In the genomic region with DNA sequence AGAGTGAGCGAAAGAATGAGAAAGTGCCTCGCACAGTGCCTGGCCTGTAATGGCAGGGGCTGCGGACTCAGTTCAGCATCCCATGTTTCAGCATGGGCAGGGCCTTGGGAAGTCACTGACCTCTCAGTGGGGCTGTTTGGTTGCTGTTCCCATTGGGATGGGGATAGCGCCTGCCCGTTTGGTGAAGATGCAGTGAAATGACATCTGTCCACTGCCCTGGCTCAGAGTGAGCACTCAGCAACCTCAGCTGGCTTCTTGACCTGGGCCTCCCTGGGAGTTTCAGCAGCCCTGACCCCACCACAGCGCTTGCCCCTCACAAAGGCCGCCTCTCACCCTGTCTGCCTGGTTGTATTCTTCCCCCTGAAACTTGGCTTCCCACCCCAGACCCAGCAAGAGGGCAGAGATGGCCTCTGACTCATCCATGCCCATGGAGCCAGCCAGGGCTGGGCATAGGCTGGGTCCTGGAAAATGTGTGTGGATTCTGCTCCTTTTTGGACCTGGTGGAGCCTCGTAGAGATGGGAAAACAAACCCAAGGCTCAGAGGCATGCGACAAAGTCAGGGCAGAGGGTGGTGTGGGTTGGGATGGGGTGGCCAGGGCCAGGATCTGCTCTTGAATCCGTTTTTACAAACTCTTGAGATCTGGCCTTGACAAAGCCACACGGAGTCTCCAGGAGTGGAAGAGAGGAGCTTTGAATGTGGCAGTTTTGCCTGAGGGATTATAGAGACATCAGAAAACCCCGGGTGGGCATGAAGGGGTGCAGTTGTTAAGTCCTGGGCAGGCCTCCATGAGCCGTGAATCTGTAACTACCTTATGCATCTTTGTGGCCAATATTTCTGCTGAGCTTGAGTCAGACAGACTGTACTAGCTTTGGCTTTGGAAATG, we compare ENCODE assay signal across 1 cellular context.
TF ChIP-seq lines count a peak whose summit lies in the region.

No MANE protein-coding gene starts in this region.

TF ChIP-seq in A549, 52 proteins besides CTCF, POLR2A, EP300 and RAD21 (continued from another document):
- TF ChIP-seq, protein P1, sequence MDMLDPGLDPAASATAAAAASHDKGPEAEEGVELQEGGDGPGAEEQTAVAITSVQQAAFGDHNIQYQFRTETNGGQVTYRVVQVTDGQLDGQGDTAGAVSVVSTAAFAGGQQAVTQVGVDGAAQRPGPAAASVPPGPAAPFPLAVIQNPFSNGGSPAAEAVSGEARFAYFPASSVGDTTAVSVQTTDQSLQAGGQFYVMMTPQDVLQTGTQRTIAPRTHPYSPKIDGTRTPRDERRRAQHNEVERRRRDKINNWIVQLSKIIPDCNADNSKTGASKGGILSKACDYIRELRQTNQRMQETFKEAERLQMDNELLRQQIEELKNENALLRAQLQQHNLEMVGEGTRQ (IDR thresholded peaks at IDR 0.05), result no peak
- no peak for TF ChIP-seq TP53 (CRISPR knock-in tag; IDR thresholded peaks at IDR 0.05)
- TF ChIP-seq, protein P2, sequence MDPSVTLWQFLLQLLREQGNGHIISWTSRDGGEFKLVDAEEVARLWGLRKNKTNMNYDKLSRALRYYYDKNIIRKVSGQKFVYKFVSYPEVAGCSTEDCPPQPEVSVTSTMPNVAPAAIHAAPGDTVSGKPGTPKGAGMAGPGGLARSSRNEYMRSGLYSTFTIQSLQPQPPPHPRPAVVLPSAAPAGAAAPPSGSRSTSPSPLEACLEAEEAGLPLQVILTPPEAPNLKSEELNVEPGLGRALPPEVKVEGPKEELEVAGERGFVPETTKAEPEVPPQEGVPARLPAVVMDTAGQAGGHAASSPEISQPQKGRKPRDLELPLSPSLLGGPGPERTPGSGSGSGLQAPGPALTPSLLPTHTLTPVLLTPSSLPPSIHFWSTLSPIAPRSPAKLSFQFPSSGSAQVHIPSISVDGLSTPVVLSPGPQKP (IDR thresholded peaks at IDR 0.05; ENCODE audit: low read depth, low read length), result no peak
